Comparison of ENCODE assay signal across 8 cellular contexts in genomic region chr18:72772916-72773315, GRCh38.
"Had no signal": no experiment of that assay in that cellular context is flagged by ENCODE, and none has a peak within 500 bp of the region (broad histone marks: within the 10 kb centered on the region; RNA-seq: fewer than 3 reads in every experiment).

No MANE protein-coding gene starts in this region.

- FAIRE-seq: G401.6, GM12878, GM12891, GM12892, GM18507, GM19239 had no signal

- DNase-seq: GDM1, GF-D8 had no signal

- H3K4me3 ChIP-seq: GM12878 had no signal
